ENCODE assay signal across 13 cellular contexts in genomic region chr2:43737097-43737854, GRCh38. TPM values are rescaled to one million over a fixed set of nuclear protein-coding genes. Genes with fewer than 3 reads are reported as not detected.
DNase-seq lines count a peak whose midpoint lies in the region; ATAC-seq and TF ChIP-seq lines count a peak whose summit lies in the region.
"Had no signal": no experiment of that assay in that cellular context is flagged by ENCODE, and none has a peak within 500 bp of the region (broad histone marks: within the 10 kb centered on the region; RNA-seq: fewer than 3 reads in every experiment).

No MANE protein-coding gene starts in this region.

- TF ChIP-seq POLR2A in uterus (IDR thresholded peaks at IDR 0.05): no peak

- H3K36me3 ChIP-seq in brain microvascular endothelial cell (replicated peaks): no peaks in the 10 kb centered on the region
- H3K36me3 ChIP-seq in kidney epithelial cell (ENCODE audit: control insufficient read depth, insufficient read depth, low read length): no peaks in the 10 kb centered on the region
- no peaks in the 10 kb centered on the region for H3K36me3 ChIP-seq in uterus
- H3K36me3 ChIP-seq: cardiac muscle cell had no signal

- H3K4me3 Mint-ChIP-seq in activated CD4-positive, alpha-beta T cell treated with anti-CD3 and anti-CD28 coated beads, Interleukin-2, amount 10 ng/mL, durations not matched to agents 24 days and 14 days: no peak overlapping the region
- no peak overlapping the region for H3K4me3 Mint-ChIP-seq in natural killer cell treated with Interleukin-12 subunit alpha and Interleukin-12 subunit beta and Interleukin-15 and Interleukin-18, amount 100 ng/mL, for 72 hours
- H3K4me3 Mint-ChIP-seq in activated CD4-positive, alpha-beta memory T cell treated with anti-CD3 and anti-CD28 coated beads, Interleukin-2, amount 10 ng/mL, durations not matched to agents 7 days and 5 days: no peak overlapping the region
- H3K4me3 Mint-ChIP-seq: T-helper 1 cell treated with Interleukin-12 subunit alpha and Interleukin-12 subunit beta and Interleukin-4 antibody, amounts not matched to agents 30 μg/mL and 1 μg/mL, for 36 hours had no signal

- TF ChIP-seq CTCF in brain microvascular endothelial cell (IDR thresholded peaks at IDR 0.05; ENCODE audit: low read depth, low read length, missing control alignments) (no peak), kidney epithelial cell (IDR thresholded peaks at IDR 0.05; ENCODE audit: insufficient read depth, low read length, poor library complexity, severe bottlenecking) (no peak), uterus (IDR thresholded peaks at IDR 0.05) (no peak)

- no peak for ATAC-seq in natural killer cell treated with Interleukin-12 subunit alpha and Interleukin-12 subunit beta and Interleukin-15 and Interleukin-18, amount 100 ng/mL, for 72 hours
- ATAC-seq in HG03045 (IDR thresholded peaks at IDR 0.05; ENCODE audit: unreplicated experiment): no peak
- ATAC-seq: stimulated activated naive CD8-positive, alpha-beta T cell treated with anti-CD3 and anti-CD28 coated beads, Interleukin-15, Interleukin-2, amounts not matched to agents 100 U/mL and 50 U/mL, for 24 hours had no signal

- POLR2A ChIA-PET in activated CD4-positive, alpha-beta memory T cell treated with anti-CD3 and anti-CD28 coated beads, Interleukin-2, amount 10 ng/mL, durations not matched to agents 7 days and 5 days (lab: Charles Lee): no interaction called here

- DNase-seq in activated CD4-positive, alpha-beta T cell treated with anti-CD3 and anti-CD28 coated beads, Interleukin-2, amount 10 ng/mL, durations not matched to agents 24 days and 14 days: peak; percentile 41
- no peak for DNase-seq in activated CD4-positive, alpha-beta T cell treated with anti-CD3 and anti-CD28 coated beads for 1 hour
- peak; percentile 91 for DNase-seq in brain microvascular endothelial cell
- DNase-seq in kidney epithelial cell (ENCODE audit: low read depth): peak; percentile 59
- DNase-seq in uterus: peak; percentile 67 to 80
- no peak for DNase-seq in natural killer cell treated with Interleukin-12 subunit alpha and Interleukin-12 subunit beta and Interleukin-15 and Interleukin-18, amount 100 ng/mL, for 72 hours (ENCODE audit: low spot score)
- DNase-seq in activated CD4-positive, alpha-beta memory T cell treated with anti-CD3 and anti-CD28 coated beads, Interleukin-2, amount 10 ng/mL, durations not matched to agents 7 days and 5 days: no peak
- DNase-seq: NCI-H1417; stimulated activated naive CD8-positive, alpha-beta T cell treated with anti-CD3 and anti-CD28 coated beads, Interleukin-15, Interleukin-2, amounts not matched to agents 100 U/mL and 50 U/mL, for 24 hours had no signal

- no peaks in the 10 kb centered on the region for H3K9me3 ChIP-seq in uterus

- H3K27ac ChIP-seq in brain microvascular endothelial cell (peak overlapping the region; percentile 83), uterus (peak overlapping the region; percentile 72 to 85)
- H3K27ac ChIP-seq: 22Rv1, cardiac muscle cell had no signal

- H3K9me3 Mint-ChIP-seq in activated CD4-positive, alpha-beta T cell treated with anti-CD3 and anti-CD28 coated beads, Interleukin-2, amount 10 ng/mL, durations not matched to agents 24 days and 14 days: no peaks in the 10 kb centered on the region
- H3K9me3 Mint-ChIP-seq in natural killer cell treated with Interleukin-12 subunit alpha and Interleukin-12 subunit beta and Interleukin-15 and Interleukin-18, amount 100 ng/mL, for 72 hours: no peaks in the 10 kb centered on the region
- H3K9me3 Mint-ChIP-seq in activated CD4-positive, alpha-beta memory T cell treated with anti-CD3 and anti-CD28 coated beads, Interleukin-2, amount 10 ng/mL, durations not matched to agents 7 days and 5 days: no peaks in the 10 kb centered on the region
- H3K9me3 Mint-ChIP-seq: T-helper 1 cell treated with Interleukin-12 subunit alpha and Interleukin-12 subunit beta and Interleukin-4 antibody, amounts not matched to agents 30 μg/mL and 1 μg/mL, for 36 hours had no signal

- no peaks in the 10 kb centered on the region for H3K4me1 Mint-ChIP-seq in activated CD4-positive, alpha-beta T cell treated with anti-CD3 and anti-CD28 coated beads, Interleukin-2, amount 10 ng/mL, durations not matched to agents 24 days and 14 days
- H3K4me1 Mint-ChIP-seq in natural killer cell treated with Interleukin-12 subunit alpha and Interleukin-12 subunit beta and Interleukin-15 and Interleukin-18, amount 100 ng/mL, for 72 hours (ENCODE audit: low read depth in 2 of 2): no peaks in the 10 kb centered on the region
- H3K4me1 Mint-ChIP-seq in activated CD4-positive, alpha-beta memory T cell treated with anti-CD3 and anti-CD28 coated beads, Interleukin-2, amount 10 ng/mL, durations not matched to agents 7 days and 5 days: no peaks in the 10 kb centered on the region

- in situ Hi-C loops in brain microvascular endothelial cell (cut with HindIII; ENCODE audit: low pct_ligation_motif_present, low sequenced_read_pairs): no loop called here

- H3K27me3 ChIP-seq in brain microvascular endothelial cell (replicated peaks) (no peaks in the 10 kb centered on the region), kidney epithelial cell (ENCODE audit: control insufficient read depth, insufficient read depth, low read length) (no peaks in the 10 kb centered on the region), uterus (no peaks in the 10 kb centered on the region)
- H3K27me3 ChIP-seq: cardiac muscle cell had no signal

- H3K4me1 ChIP-seq in uterus: no peaks in the 10 kb centered on the region

- CTCF ChIA-PET in activated CD4-positive, alpha-beta memory T cell treated with anti-CD3 and anti-CD28 coated beads, Interleukin-2, amount 10 ng/mL, durations not matched to agents 7 days and 5 days (lab: Charles Lee): interaction anchor here (0.9 kb wide), 1 partner anchor 32 kb away, joined by 3 read pairs; no protein-coding TSS in a partner anchor

- H3K4me3 ChIP-seq in brain microvascular endothelial cell (ENCODE audit: low read depth, low read length) (no peak overlapping the region), kidney epithelial cell (ENCODE audit: low read depth, low read length) (no peak overlapping the region), uterus (no peak overlapping the region)
- H3K4me3 ChIP-seq: cardiac muscle cell had no signal

- intact Hi-C loops in activated CD4-positive, alpha-beta T cell treated with anti-CD3 and anti-CD28 coated beads, Interleukin-2, amount 10 ng/mL, durations not matched to agents 24 days and 14 days (cut with micrococcal nuclease): no loop called here
- intact Hi-C loops in uterus (cut with DNase I; ENCODE audit: low total_unique reads): no loop called here

- H3K36me3 Mint-ChIP-seq in activated CD4-positive, alpha-beta T cell treated with anti-CD3 and anti-CD28 coated beads, Interleukin-2, amount 10 ng/mL, durations not matched to agents 24 days and 14 days (ENCODE audit: low read depth): no peaks in the 10 kb centered on the region
- no peaks in the 10 kb centered on the region for H3K36me3 Mint-ChIP-seq in natural killer cell treated with Interleukin-12 subunit alpha and Interleukin-12 subunit beta and Interleukin-15 and Interleukin-18, amount 100 ng/mL, for 72 hours
- H3K36me3 Mint-ChIP-seq in activated CD4-positive, alpha-beta memory T cell treated with anti-CD3 and anti-CD28 coated beads, Interleukin-2, amount 10 ng/mL, durations not matched to agents 7 days and 5 days (ENCODE audit: low read depth): no peaks in the 10 kb centered on the region

- H3K27me3 Mint-ChIP-seq in activated CD4-positive, alpha-beta T cell treated with anti-CD3 and anti-CD28 coated beads, Interleukin-2, amount 10 ng/mL, durations not matched to agents 24 days and 14 days: peaks cover 5% of the 10 kb centered on the region
- H3K27me3 Mint-ChIP-seq in natural killer cell treated with Interleukin-12 subunit alpha and Interleukin-12 subunit beta and Interleukin-15 and Interleukin-18, amount 100 ng/mL, for 72 hours: peaks cover 25 to 61% of the 10 kb centered on the region in 2 donors
- H3K27me3 Mint-ChIP-seq in activated CD4-positive, alpha-beta memory T cell treated with anti-CD3 and anti-CD28 coated beads, Interleukin-2, amount 10 ng/mL, durations not matched to agents 7 days and 5 days: peaks cover 19% of the 10 kb centered on the region

- no peak overlapping the region for H3K27ac Mint-ChIP-seq in activated CD4-positive, alpha-beta T cell treated with anti-CD3 and anti-CD28 coated beads, Interleukin-2, amount 10 ng/mL, durations not matched to agents 24 days and 14 days
- H3K27ac Mint-ChIP-seq in natural killer cell treated with Interleukin-12 subunit alpha and Interleukin-12 subunit beta and Interleukin-15 and Interleukin-18, amount 100 ng/mL, for 72 hours: no peak overlapping the region
- H3K27ac Mint-ChIP-seq in activated CD4-positive, alpha-beta memory T cell treated with anti-CD3 and anti-CD28 coated beads, Interleukin-2, amount 10 ng/mL, durations not matched to agents 7 days and 5 days: no peak overlapping the region
- H3K27ac Mint-ChIP-seq: T-helper 1 cell treated with Interleukin-12 subunit alpha and Interleukin-12 subunit beta and Interleukin-4 antibody, amounts not matched to agents 30 μg/mL and 1 μg/mL, for 36 hours had no signal

RNA-seq across cellular contexts. Expression of gene DYNC2LI1, which starts 36.6 kb away (rescaled TPM):
- total RNA-seq in activated CD4-positive, alpha-beta T cell treated with anti-CD3 and anti-CD28 coated beads, Interleukin-2, amount 10 ng/mL, durations not matched to agents 24 days and 14 days: 9.8 and 10.8 TPM in 2 replicates
- total RNA-seq in kidney epithelial cell (21.3 and 34.5 TPM in 2 replicates), uterus (10 to 100 TPM; 27.0 to 83.8 (median 62.4) TPM)
- 1 to 10 TPM; 3.7 to 7.7 TPM for total RNA-seq in natural killer cell treated with Interleukin-12 subunit alpha and Interleukin-12 subunit beta and Interleukin-15 and Interleukin-18, amount 100 ng/mL, for 72 hours
- 1 to 10 TPM; 4.9 to 6.9 TPM for total RNA-seq in activated CD4-positive, alpha-beta memory T cell treated with anti-CD3 and anti-CD28 coated beads, Interleukin-2, amount 10 ng/mL, durations not matched to agents 7 days and 5 days

Comparison
In these comparisons a context has a peak if more than half of its experiments do, and no peak if none do; other contexts are left out.
1. DNase-seq: peak in activated CD4-positive, alpha-beta T cell treated with anti-CD3 and anti-CD28 coated beads, Interleukin-2, amount 10 ng/mL, durations not matched to agents 24 days and 14 days (single experiment), brain microvascular endothelial cell (single experiment), kidney epithelial cell (single experiment) and uterus (2 of 2); none in activated CD4-positive, alpha-beta T cell treated with anti-CD3 and anti-CD28 coated beads for 1 hour (single experiment), natural killer cell treated with Interleukin-12 subunit alpha and Interleukin-12 subunit beta and Interleukin-15 and Interleukin-18, amount 100 ng/mL, for 72 hours (single experiment) and activated CD4-positive, alpha-beta memory T cell treated with anti-CD3 and anti-CD28 coated beads, Interleukin-2, amount 10 ng/mL, durations not matched to agents 7 days and 5 days (single experiment).